30 cellular contexts compared by ENCODE assay signal in the genomic region with DNA sequence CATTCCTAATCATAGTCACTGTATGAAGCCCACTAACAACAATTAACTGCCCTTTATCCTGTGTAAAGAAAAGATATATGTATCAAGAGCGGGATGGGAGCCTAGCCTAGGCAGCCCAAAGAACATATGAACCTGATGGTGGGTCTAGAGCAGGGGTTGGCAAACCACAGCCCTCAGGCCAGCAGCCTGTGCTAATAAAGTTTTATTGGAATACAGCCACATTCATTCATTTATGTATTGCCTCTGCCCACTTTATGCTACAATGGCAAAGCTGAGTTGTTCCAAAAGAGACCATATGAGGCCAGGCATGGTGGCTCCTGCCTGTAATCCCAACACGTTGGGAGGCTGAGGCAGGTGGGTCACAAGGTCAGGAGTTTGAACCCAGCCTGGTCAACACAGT.
"Had no signal": no experiment of that assay in that cellular context is flagged by ENCODE, and none has a peak within 500 bp of the region (broad histone marks: within the 10 kb centered on the region; RNA-seq: fewer than 3 reads in every experiment).

No MANE protein-coding gene starts in this region.

- H3K27me3 ChIP-seq: body of pancreas, esophagus muscularis mucosa, foreskin keratinocyte, gastrocnemius medialis had no signal

- H3K27ac ChIP-seq: body of pancreas, esophagus muscularis mucosa, foreskin keratinocyte, gastrocnemius medialis, WERI-Rb-1 had no signal

- FAIRE-seq: colon had no signal

- H3K9me3 ChIP-seq: body of pancreas, esophagus muscularis mucosa, gastrocnemius medialis had no signal

- DNase-seq: activated B cell treated with CpG ODN at 0.5 μM for 24 hours; activated CD4-positive, alpha-beta T cell treated with anti-CD3 and anti-CD28 coated beads for 48 hours; activated CD4-positive, alpha-beta T cell treated with anti-CD3 and anti-CD28 coated beads, Interleukin-2, amount 50 U/mL, for 1 hour; activated CD4-positive, alpha-beta T cell treated with anti-CD3 and anti-CD28 coated beads, Interleukin-2, amount 50 U/mL, for 48 hours; activated CD8-positive, alpha-beta memory T cell treated with anti-CD3 and anti-CD28 coated beads for 24 hours; activated CD8-positive, alpha-beta T cell treated with anti-CD3 and anti-CD28 coated beads for 36 hours; activated effector memory CD4-positive, alpha-beta T cell treated with Interleukin-2 at 50 U/mL for 16 hours; activated gamma-delta T cell treated with Interleukin-2 at 50 U/mL for 16 hours; activated naive CD4-positive, alpha-beta T cell treated with anti-CD3 and anti-CD28 coated beads, Interleukin-2, amount 50 U/mL, for 16 hours; activated naive CD4-positive, alpha-beta T cell treated with Interleukin-2 at 50 U/mL for 16 hours; activated T-cell treated with anti-CD3 and anti-CD28 coated beads, Interleukin-2, amount 50 U/mL, for 4 hours; amygdala; aorta; body of pancreas; caudate nucleus; cortex of kidney; dermis blood vessel endothelial cell; effector CD4-positive, alpha-beta T cell; effector memory CD8-positive, alpha-beta T cell; erythroblast; foreskin keratinocyte; gastrocnemius medialis; glutamatergic neuron; T-cell; T1000; WERI-Rb-1 had no signal

- ATAC-seq: activated CD4-positive, CD25-positive, alpha-beta regulatory T cell treated with anti-CD3 and anti-CD28 coated beads, Interleukin-2, amount 50 U/mL, for 24 hours; activated CD8-positive, alpha-beta T cell treated with anti-CD3 and anti-CD28 coated beads for 36 hours; activated T-cell treated with anti-CD3 and anti-CD28 coated beads, Interleukin-2, amount 50 U/mL, for 4 hours; activated T-helper 17 cell treated with anti-CD3 and anti-CD28 coated beads, Interleukin-2, amount 50 U/mL, for 72 hours; body of pancreas; effector memory CD8-positive, alpha-beta T cell; foreskin keratinocyte; gastrocnemius medialis; T-cell had no signal

- H3K4me1 ChIP-seq: gastrocnemius medialis had no signal

- H3K4me3 ChIP-seq: body of pancreas, esophagus muscularis mucosa, gastrocnemius medialis had no signal
